Comparison of ENCODE assay signal across 10 cellular contexts in genomic region chr17:64056269-64057005, GRCh38. TPM values are rescaled to one million over a fixed set of nuclear protein-coding genes. Genes with fewer than 3 reads are reported as not detected.
A peak's percentile ranks its signal among the peaks of the same experiment; 100 is the strongest.
DNase-seq lines count a peak whose midpoint lies in the region; ATAC-seq and TF ChIP-seq lines count a peak whose summit lies in the region.
"Had no signal": no experiment of that assay in that cellular context is flagged by ENCODE, and none has a peak within 500 bp of the region (broad histone marks: within the 10 kb centered on the region; RNA-seq: fewer than 3 reads in every experiment).

No MANE protein-coding gene starts in this region.

- H3K36me3 Mint-ChIP-seq in CD8-positive, alpha-beta memory T cell: peaks cover 36 to 94% (median 40%) of the 10 kb centered on the region in 3 donors
- peaks cover 100% of the 10 kb centered on the region for H3K36me3 Mint-ChIP-seq in activated T-helper 17 cell treated with anti-CD3 and anti-CD28 coated beads, Interleukin-2, amount 50 U/mL, for 72 hours (ENCODE audit: low read depth)
- H3K36me3 Mint-ChIP-seq in osteocyte (ENCODE audit: unreplicated experiment): peaks cover 45% of the 10 kb centered on the region

- peak overlapping the region; percentile 82 to 96 (median 90) for H3K27ac Mint-ChIP-seq in CD8-positive, alpha-beta memory T cell
- peak overlapping the region; percentile 83 for H3K27ac Mint-ChIP-seq in activated T-helper 17 cell treated with anti-CD3 and anti-CD28 coated beads, Interleukin-2, amount 50 U/mL, for 72 hours
- no peak overlapping the region for H3K27ac Mint-ChIP-seq in osteocyte (ENCODE audit: unreplicated experiment)

- H3K36me3 ChIP-seq in CD8-positive, alpha-beta memory T cell (ENCODE audit: insufficient read depth, low read length): peaks cover 39% of the 10 kb centered on the region
- H3K36me3 ChIP-seq in lower lobe of right lung: peaks cover 100% of the 10 kb centered on the region

- no peak overlapping the region for H3K27ac ChIP-seq in CD8-positive, alpha-beta memory T cell (ENCODE audit: low read depth, low read length)
- H3K27ac ChIP-seq in lower lobe of right lung: no peak overlapping the region

- H3K4me3 Mint-ChIP-seq in CD8-positive, alpha-beta memory T cell: peak overlapping the region; percentile 0 to 67 (median 45)
- peak overlapping the region; percentile 24 for H3K4me3 Mint-ChIP-seq in activated T-helper 17 cell treated with anti-CD3 and anti-CD28 coated beads, Interleukin-2, amount 50 U/mL, for 72 hours
- no peak overlapping the region for H3K4me3 Mint-ChIP-seq in osteocyte (ENCODE audit: unreplicated experiment)

- H3K4me1 Mint-ChIP-seq in CD8-positive, alpha-beta memory T cell: peaks cover 62 to 84% (median 83%) of the 10 kb centered on the region in 3 donors
- H3K4me1 Mint-ChIP-seq in activated T-helper 17 cell treated with anti-CD3 and anti-CD28 coated beads, Interleukin-2, amount 50 U/mL, for 72 hours: peaks cover 47% of the 10 kb centered on the region
- no peaks in the 10 kb centered on the region for H3K4me1 Mint-ChIP-seq in osteocyte (ENCODE audit: unreplicated experiment)

- intact Hi-C loops in lower lobe of right lung (cut with DNase I): no loop called here

- CTCF ChIA-PET in CD8-positive, alpha-beta memory T cell (lab: Charles Lee): interaction anchor here (0.9 to 2.6 kb wide), 8 partner anchors 14 to 77 kb away, joined by 3 to 16 read pairs (median 4); partner anchors contain the start of gene ICAM2

- ATAC-seq in HG03175 (IDR thresholded peaks at IDR 0.05; ENCODE audit: unreplicated experiment): peak; percentile 73
- ATAC-seq in activated T-helper 17 cell treated with anti-CD3 and anti-CD28 coated beads, Interleukin-2, amount 50 U/mL, for 72 hours (replicated peaks): no peak
- no peak for ATAC-seq in lower lobe of right lung
- no peak for ATAC-seq in HG02973 (IDR thresholded peaks at IDR 0.05; ENCODE audit: unreplicated experiment)

- H3K4me3 ChIP-seq in CD8-positive, alpha-beta memory T cell (ENCODE audit: low read length): no peak overlapping the region
- H3K4me3 ChIP-seq in lower lobe of right lung: no peak overlapping the region

- no peaks in the 10 kb centered on the region for H3K9me3 Mint-ChIP-seq in CD8-positive, alpha-beta memory T cell
- H3K9me3 Mint-ChIP-seq in activated T-helper 17 cell treated with anti-CD3 and anti-CD28 coated beads, Interleukin-2, amount 50 U/mL, for 72 hours: peaks cover 4% of the 10 kb centered on the region
- no peaks in the 10 kb centered on the region for H3K9me3 Mint-ChIP-seq in osteocyte (ENCODE audit: unreplicated experiment)

- POLR2A ChIA-PET in CD8-positive, alpha-beta memory T cell (lab: Charles Lee): interaction anchor here (0.5 to 1.2 kb wide), 2 partner anchors 18 to 113 kb away, joined by 3 to 4 read pairs; no protein-coding TSS in a partner anchor

- H3K27me3 ChIP-seq in CD8-positive, alpha-beta memory T cell (ENCODE audit: insufficient read depth, low read length, poor library complexity, severe bottlenecking): no peaks in the 10 kb centered on the region
- H3K27me3 ChIP-seq in lower lobe of right lung (ENCODE audit: low read depth): no peaks in the 10 kb centered on the region

- no peak for DNase-seq in CD8-positive, alpha-beta memory T cell
- peak; percentile 42 for DNase-seq in GM19240 (ENCODE audit: insufficient read length, low spot score)
- DNase-seq in lower lobe of right lung: no peak
- DNase-seq in osteocyte (ENCODE audit: extremely low spot score, unreplicated experiment): no peak
- no peak for DNase-seq in superior temporal gyrus (ENCODE audit: extremely low spot score)
- DNase-seq: GDM1 had no signal

- H3K4me1 ChIP-seq in CD8-positive, alpha-beta memory T cell (ENCODE audit: insufficient read depth, low read length): peaks cover 57% of the 10 kb centered on the region
- H3K4me1 ChIP-seq in lower lobe of right lung: peaks cover 8% of the 10 kb centered on the region

- no peaks in the 10 kb centered on the region for H3K9me3 ChIP-seq in CD8-positive, alpha-beta memory T cell (ENCODE audit: low read length)
- H3K9me3 ChIP-seq in lower lobe of right lung: no peaks in the 10 kb centered on the region

- TF ChIP-seq CTCF in lower lobe of right lung (IDR thresholded peaks at IDR 0.05) (no peak), osteocyte (IDR thresholded peaks at IDR 0.05) (no peak)

- no peaks in the 10 kb centered on the region for H3K27me3 Mint-ChIP-seq in CD8-positive, alpha-beta memory T cell
- no peaks in the 10 kb centered on the region for H3K27me3 Mint-ChIP-seq in activated T-helper 17 cell treated with anti-CD3 and anti-CD28 coated beads, Interleukin-2, amount 50 U/mL, for 72 hours
- H3K27me3 Mint-ChIP-seq in osteocyte (ENCODE audit: unreplicated experiment): no peaks in the 10 kb centered on the region

RNA-seq across cellular contexts. Expression of gene ICAM2, which starts 36.0 kb away (rescaled TPM):
- total RNA-seq in CD8-positive, alpha-beta memory T cell: 10 to 100 TPM; 77.4 to 80.7 TPM
- 301 TPM for polyA plus RNA-seq in CD8-positive, alpha-beta memory T cell
- 10 to 100 TPM; 43.0 to 54.9 TPM for total RNA-seq in activated T-helper 17 cell treated with anti-CD3 and anti-CD28 coated beads, Interleukin-2, amount 50 U/mL, for 72 hours
- 69.2 TPM for total RNA-seq in lower lobe of right lung
- total RNA-seq in osteocyte: not detected in 2 replicates

RNA-seq across cellular contexts. Expression of gene PRR29, which starts 58.3 kb away (rescaled TPM):
- total RNA-seq in CD8-positive, alpha-beta memory T cell: under 1 TPM; 0.24 to 0.51 TPM
- 4.1 TPM for polyA plus RNA-seq in CD8-positive, alpha-beta memory T cell
- total RNA-seq in activated T-helper 17 cell treated with anti-CD3 and anti-CD28 coated beads, Interleukin-2, amount 50 U/mL, for 72 hours: 1 to 10 TPM; 2.9 to 3.2 TPM
- total RNA-seq in lower lobe of right lung (11.3 TPM), osteocyte (not detected in 2 replicates)
- total RNA-seq: skeletal muscle tissue had no signal

Comparison
In these comparisons a context has a peak if more than half of its experiments do, and no peak if none do; other contexts are left out.
1. RNA of gene ICAM2, which starts 36.0 kb away (total RNA-seq): 77.4 to 80.7 TPM in CD8-positive, alpha-beta memory T cell, 69.2 TPM in lower lobe of right lung (single experiment) and 43.0 to 54.9 TPM in activated T-helper 17 cell treated with anti-CD3 and anti-CD28 coated beads, Interleukin-2, amount 50 U/mL, for 72 hours; not detected in osteocyte; every median in the first group is over 10 times any median in the second.